In genomic region chr1:28885472-28885877, GRCh38 we compare ENCODE assay signal across 10 cellular contexts. TPM values are rescaled to one million over a fixed set of nuclear protein-coding genes. Genes with fewer than 3 reads are reported as not detected.
DNase-seq lines count a peak whose midpoint lies in the region; ATAC-seq and TF ChIP-seq lines count a peak whose summit lies in the region.
"Had no signal": no experiment of that assay in that cellular context is flagged by ENCODE, and none has a peak within 500 bp of the region (broad histone marks: within the 10 kb centered on the region; RNA-seq: fewer than 3 reads in every experiment).

No MANE protein-coding gene starts in this region.

- H3K27ac Mint-ChIP-seq in T-helper 17 cell: peak overlapping the region; percentile 93

- WGBS in right cardiac atrium: 83% methylated on average over 7 of the region's 7 CpGs
- 76 to 79% methylated on average over 6 to 7 of the region's 7 CpGs for WGBS in tibial nerve, 2 donors

- H3K9me3 Mint-ChIP-seq in activated T-cell treated with anti-CD3 and anti-CD28 coated beads, Interleukin-2, amount 50 U/mL, for 4 hours: peaks cover 3% of the 10 kb centered on the region

- H3K36me3 Mint-ChIP-seq in activated T-cell treated with anti-CD3 and anti-CD28 coated beads, Interleukin-2, amount 50 U/mL, for 4 hours (ENCODE audit: insufficient read depth): no peaks in the 10 kb centered on the region
- peaks cover 2% of the 10 kb centered on the region for H3K36me3 Mint-ChIP-seq in T-helper 17 cell (ENCODE audit: low read depth)

- no peaks in the 10 kb centered on the region for H3K36me3 ChIP-seq in stomach smooth muscle (ENCODE audit: control insufficient read depth in 2 of 2, insufficient read depth in 2 of 2, low read length in 2 of 2)
- no peaks in the 10 kb centered on the region for H3K36me3 ChIP-seq in tibial nerve

- no peak for TF ChIP-seq EP300 in tibial nerve (IDR thresholded peaks at IDR 0.05)

- H3K27ac ChIP-seq in right cardiac atrium (ENCODE audit: low read length): peak overlapping the region; percentile 56
- peak overlapping the region; percentile 37 for H3K27ac ChIP-seq in stomach smooth muscle (ENCODE audit: low read length)
- no peak overlapping the region for H3K27ac ChIP-seq in tibial nerve

- H3K9ac ChIP-seq in stomach smooth muscle (ENCODE audit: low read length in 2 of 2): no peak overlapping the region

- H3K4me3 Mint-ChIP-seq in activated T-cell treated with anti-CD3 and anti-CD28 coated beads, Interleukin-2, amount 50 U/mL, for 4 hours: no peak overlapping the region
- H3K4me3 Mint-ChIP-seq in T-helper 17 cell: peak overlapping the region; percentile 94

- H3K4me3 ChIP-seq in right cardiac atrium (ENCODE audit: low read length): no peak overlapping the region
- H3K4me3 ChIP-seq in stomach smooth muscle (ENCODE audit: low read length in 2 of 2): no peak overlapping the region
- no peak overlapping the region for H3K4me3 ChIP-seq in tibial nerve
- H3K4me3 ChIP-seq: skin epidermis had no signal

- H3K27me3 ChIP-seq in right cardiac atrium (ENCODE audit: control insufficient read depth, insufficient read depth): no peaks in the 10 kb centered on the region
- H3K27me3 ChIP-seq in stomach smooth muscle (ENCODE audit: control insufficient read depth in 1 of 2, insufficient read depth in 2 of 2, low read length in 2 of 2): no peaks in the 10 kb centered on the region
- peaks cover 0 to 9% of the 10 kb centered on the region in 2 donors for H3K27me3 ChIP-seq in tibial nerve
- H3K27me3 ChIP-seq: dorsolateral prefrontal cortex had no signal

- no peaks in the 10 kb centered on the region for H3K27me3 Mint-ChIP-seq in activated T-cell treated with anti-CD3 and anti-CD28 coated beads, Interleukin-2, amount 50 U/mL, for 4 hours (ENCODE audit: low read depth)
- H3K27me3 Mint-ChIP-seq in T-helper 17 cell: no peaks in the 10 kb centered on the region

- H3K4me1 ChIP-seq in right cardiac atrium (ENCODE audit: control insufficient read depth, insufficient read depth, low read length) (no peaks in the 10 kb centered on the region), stomach smooth muscle (ENCODE audit: control insufficient read depth, insufficient read depth, low read length) (peaks cover 36% of the 10 kb centered on the region), tibial nerve (peaks cover 0 to 39% (median 21%) of the 10 kb centered on the region in 4 donors)

- no peak for ATAC-seq in activated T-cell treated with anti-CD3 and anti-CD28 coated beads, Interleukin-2, amount 50 U/mL, for 4 hours
- ATAC-seq in T-helper 17 cell (no peak), right cardiac atrium (no peak), GM18873 (IDR thresholded peaks at IDR 0.05; ENCODE audit: low FRiP score, unreplicated experiment) (no peak)

- intact Hi-C loops in right cardiac atrium (cut with DNase I): loop anchor here in 2 of 4 donors (10.0 kb wide), 1 partner anchor 1819 kb away; no protein-coding TSS in a partner anchor

- peak; percentile 21 for DNase-seq in activated T-cell treated with anti-CD3 and anti-CD28 coated beads, Interleukin-2, amount 50 U/mL, for 1 hour
- no peak for DNase-seq in activated T-cell treated with anti-CD3 and anti-CD28 coated beads, Interleukin-2, amount 50 U/mL, for 4 hours
- no peak for DNase-seq in T-helper 17 cell
- DNase-seq in right cardiac atrium: no peak
- no peak for DNase-seq in NCI-H146 (lab: John Stamatoyannopoulos, UW)
- DNase-seq in tibial nerve (ENCODE audit: low spot score in 2 of 2): no peak

- H3K9me3 ChIP-seq in T-helper 17 cell (ENCODE audit: control insufficient read depth, low read length, poor library complexity, severe bottlenecking) (no peaks in the 10 kb centered on the region), right cardiac atrium (ENCODE audit: control insufficient read depth, low read length) (no peaks in the 10 kb centered on the region), stomach smooth muscle (ENCODE audit: control insufficient read depth in 2 of 2, low read length in 2 of 2) (no peaks in the 10 kb centered on the region), tibial nerve (no peaks in the 10 kb centered on the region)

- TF ChIP-seq POLR2A in tibial nerve (IDR thresholded peaks at IDR 0.05): no peak

- TF ChIP-seq CTCF in tibial nerve (IDR thresholded peaks at IDR 0.05): no peak

- peaks cover 52% of the 10 kb centered on the region for H3K4me1 Mint-ChIP-seq in activated T-cell treated with anti-CD3 and anti-CD28 coated beads, Interleukin-2, amount 50 U/mL, for 4 hours (ENCODE audit: low read depth)
- H3K4me1 Mint-ChIP-seq in T-helper 17 cell: peaks cover 48% of the 10 kb centered on the region

RNA-seq across cellular contexts. Expression of gene EPB41, which starts 28.9 kb away (rescaled TPM):
- total RNA-seq in activated T-cell treated with anti-CD3 and anti-CD28 coated beads, Interleukin-2, amount 50 U/mL, for 4 hours: 10 to 100 TPM; 64.3 to 66.3 (median 65.8) TPM
- 100 to 1,000 TPM; 193 to 221 TPM for total RNA-seq in T-helper 17 cell
- 10 to 100 TPM; 14.2 to 21.1 (median 18.4) TPM for total RNA-seq in right cardiac atrium
- polyA plus RNA-seq in right cardiac atrium: 8.9 TPM
- total RNA-seq in tibial nerve: 10 to 100 TPM; 13.9 to 22.1 (median 16.0) TPM

Comparison
In these comparisons a context has a peak if more than half of its experiments do, and no peak if none do; other contexts are left out.
1. H3K27ac ChIP-seq: peak in right cardiac atrium (single experiment) and stomach smooth muscle (single experiment); none in tibial nerve (0 of 4).